Comparison of ENCODE assay signal across 8 cellular contexts in genomic region chr2:112764071-112765044, GRCh38. TPM values are rescaled to one million over a fixed set of nuclear protein-coding genes. Genes with fewer than 3 reads are reported as not detected.
A peak's percentile ranks its signal among the peaks of the same experiment; 100 is the strongest.
DNase-seq lines count a peak whose midpoint lies in the region; ATAC-seq and TF ChIP-seq lines count a peak whose summit lies in the region.

Gene CKAP2L (minus strand): TSS chr2:112764609. CDS start chr2:112764598, 11 bp downstream.

- BruUV-seq in PC-9 (replicated peaks; lab: Mats Ljungman, UMichigan), result TSS peak; percentile 60

- H3K9me3 ChIP-seq in PC-9 (ENCODE audit: insufficient read depth, low read depth) (no peaks in the 10 kb centered on the region), mucosa of rectum (ENCODE audit: control insufficient read depth in 2 of 2, low read length in 2 of 2) (no peaks in the 10 kb centered on the region)

- peak within 1 kb of the TSS; percentile 90 for H3K4me2 ChIP-seq in PC-9

- no peaks in the 10 kb centered on the region for H4K20me1 ChIP-seq in PC-9 (ENCODE audit: insufficient read depth)

- H3F3A ChIP-seq in PC-9 (ENCODE audit: insufficient read depth, low read depth), result peaks cover 14% of the 10 kb centered on the region; the same call in 1 of the 2 replicates

- POLR2A ChIA-PET in PC-9 (lab: Charles Lee; ENCODE audit: unreplicated experiment), result interaction anchor here (0.5 kb wide), 1 partner anchor 27 kb away, joined by 4 read pairs; no protein-coding TSS in a partner anchor

- peaks cover 33% of the 10 kb centered on the region for H3K79me2 ChIP-seq in PC-9 (ENCODE audit: low read depth)

- ATAC-seq in GM21723 (IDR thresholded peaks at IDR 0.05; ENCODE audit: unreplicated experiment), result peak; percentile 98

- H3K36me3 ChIP-seq in PC-9 (ENCODE audit: low read depth) (peaks cover 21% of the 10 kb centered on the region), mucosa of rectum (ENCODE audit: control insufficient read depth in 2 of 2, insufficient read depth in 2 of 2, low read length in 2 of 2) (no peaks in the 10 kb centered on the region)

- CTCF ChIA-PET in PC-9 (lab: Charles Lee), result no interaction called here

- H3K27me3 ChIP-seq in PC-9 (ENCODE audit: insufficient read depth, low read depth) (no peaks in the 10 kb centered on the region), mucosa of rectum (ENCODE audit: control insufficient read depth in 2 of 2, insufficient read depth in 2 of 2, low read length in 2 of 2) (no peaks in the 10 kb centered on the region)

- no peak for TF ChIP-seq CTCF in PC-9 (conservative IDR thresholded peaks at IDR 0.05)

- DNase-seq in DMS153 treated with DMSO at 0.1 percent for 48 hours (lab: John Stamatoyannopoulos, UW; ENCODE audit: unreplicated experiment) (peak; percentile 96), KBM-7 (peak; percentile 97), PC-9 (peak; percentile 94), activated T-cell treated with anti-CD3 and anti-CD28 coated beads for 48 hours (ENCODE audit: low read depth) (peak; percentile 93), erythroblast (lab: John Stamatoyannopoulos, UW) (peak; percentile 98 to 99)
- peak; percentile 91 for DNase-seq in stimulated activated CD8-positive, alpha-beta memory T cell treated with anti-CD3 and anti-CD28 coated beads, Interleukin-4, amount 100 ng/mL, for 4 hours (ENCODE audit: low read depth in 2 of 2, low spot score in 1 of 2)

- H2AFZ ChIP-seq in PC-9, result peak within 1 kb of the TSS; percentile 80

- H3K27ac ChIP-seq in PC-9 (0 out of 2 replicates have a peak within 1 kb of the TSS, but pooled peaks have one; percentile 25), mucosa of rectum (ENCODE audit: low read depth in 2 of 2, low read length in 2 of 2) (peak within 1 kb of the TSS; percentile 39 to 46)

- H3K9me2 ChIP-seq in PC-9 (ENCODE audit: insufficient read depth), result no peaks in the 10 kb centered on the region

- intact Hi-C loops in PC-9 (cut with micrococcal nuclease; ENCODE audit: unreplicated experiment), result loop anchor here (1.0 to 5.0 kb wide), 6 partner anchors 30 to 314 kb away; no protein-coding TSS in a partner anchor

- H3K9ac ChIP-seq in mucosa of rectum (ENCODE audit: low read depth in 1 of 2, low read length in 2 of 2), result peak within 1 kb of the TSS; percentile 66 to 69

- in situ Hi-C loops in KBM-7 (cut with MboI; ENCODE audit: low pct_unique_long_range_greater_than_20kb, low sequenced_read_pairs), result no loop called here

- H3K4me1 ChIP-seq in PC-9 (replicated peaks; ENCODE audit: insufficient read depth) (peaks cover 29% of the 10 kb centered on the region), mucosa of rectum (ENCODE audit: control insufficient read depth in 2 of 2, insufficient read depth in 2 of 2, low read length in 2 of 2) (peaks cover 6 to 8% of the 10 kb centered on the region in 2 donors)

- peak within 1 kb of the TSS; percentile 77 for H3K4me3 ChIP-seq in PC-9
- peak within 1 kb of the TSS; percentile 84 to 87 for H3K4me3 ChIP-seq in mucosa of rectum (ENCODE audit: low read length in 2 of 2)

- peak; percentile 88 for TF ChIP-seq POLR2A in erythroblast (IDR thresholded peaks at IDR 0.05; ENCODE audit: low read length)

RNA-seq across cellular contexts. Expression of gene CKAP2L, which starts in this region (rescaled TPM):
- total RNA-seq in PC-9 (2021), result 17.7 and 28.7 TPM in 2 replicates

Comparison
In these comparisons a context has a peak if more than half of its experiments do, and no peak if none do; other contexts are left out.
1. Peak in every context shown above with its lines: DNase-seq, ATAC-seq, H3K4me3 ChIP-seq and H3K27ac ChIP-seq.